ENCODE assay signal across 14 cellular contexts in the genomic region with DNA sequence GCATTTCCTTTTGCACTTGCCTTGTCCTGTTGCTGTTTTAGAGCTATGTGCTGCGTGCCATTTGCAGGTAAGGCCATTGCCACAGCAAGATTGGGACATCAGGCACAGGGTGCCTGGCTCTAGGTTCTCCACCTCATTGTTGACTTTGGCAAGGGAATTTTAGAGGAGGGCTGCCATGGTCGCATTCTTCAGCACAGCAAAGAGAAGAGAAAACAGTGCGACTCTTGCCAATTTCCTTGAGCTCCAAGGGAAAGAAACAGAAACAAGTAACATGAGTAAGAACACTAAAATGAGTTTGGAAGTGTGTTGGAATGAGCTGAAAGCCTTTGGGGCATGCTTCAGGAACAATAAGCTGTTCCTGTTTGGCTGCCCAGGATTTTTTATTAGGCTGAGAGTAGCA.
DNase-seq lines count a peak whose midpoint lies in the region; ATAC-seq and TF ChIP-seq lines count a peak whose summit lies in the region.
"Had no signal": no experiment of that assay in that cellular context is flagged by ENCODE, and none has a peak within 500 bp of the region (broad histone marks: within the 10 kb centered on the region; RNA-seq: fewer than 3 reads in every experiment).

No MANE protein-coding gene starts in this region.

- POLR2A ChIA-PET in PC-9 (lab: Charles Lee; ENCODE audit: unreplicated experiment): interaction anchor here (0.6 to 0.7 kb wide), 4 partner anchors 15 to 137 kb away, joined by 3 to 5 read pairs (median 3); no protein-coding TSS in a partner anchor

- no peaks in the 10 kb centered on the region for H3K9me3 Mint-ChIP-seq in nephron
- H3K9me3 Mint-ChIP-seq: HFFc6 had no signal

- no peak overlapping the region for H3K4me3 Mint-ChIP-seq in nephron
- H3K4me3 Mint-ChIP-seq: HFFc6 had no signal

- no peak for ATAC-seq in HG03342 (IDR thresholded peaks at IDR 0.05; ENCODE audit: unreplicated experiment)
- ATAC-seq: body of pancreas had no signal

- H3K27ac Mint-ChIP-seq in nephron: peak overlapping the region in 2 of 3 experiments; percentile 36 to 46
- H3K27ac Mint-ChIP-seq: HFFc6 had no signal

- H3K4me2 ChIP-seq in PC-9 (peak overlapping the region; percentile 52), smooth muscle cell (no peak overlapping the region)

- no peaks in the 10 kb centered on the region for H3K9me3 ChIP-seq in PC-9 (ENCODE audit: insufficient read depth, low read depth)
- H3K9me3 ChIP-seq in colonic mucosa: no peaks in the 10 kb centered on the region
- H3K9me3 ChIP-seq in smooth muscle cell (replicated peaks; ENCODE audit: low read depth): no peaks in the 10 kb centered on the region
- H3K9me3 ChIP-seq: body of pancreas had no signal

- H3K27me3 ChIP-seq in PC-9 (ENCODE audit: insufficient read depth, low read depth) (no peaks in the 10 kb centered on the region), colonic mucosa (no peaks in the 10 kb centered on the region), smooth muscle cell (ENCODE audit: low read depth) (no peaks in the 10 kb centered on the region)
- H3K27me3 ChIP-seq: body of pancreas had no signal

- no peaks in the 10 kb centered on the region for H3K36me3 Mint-ChIP-seq in nephron (ENCODE audit: low read depth)

- H3K4me1 Mint-ChIP-seq in nephron: peaks cover 15% of the 10 kb centered on the region

- H3K4me3 ChIP-seq in PC-9 (no peak overlapping the region), epithelial cell of esophagus (ENCODE audit: low read length) (no peak overlapping the region), colonic mucosa (no peak overlapping the region), smooth muscle cell (no peak overlapping the region)
- H3K4me3 ChIP-seq: body of pancreas had no signal

- no peaks in the 10 kb centered on the region for H3K36me3 ChIP-seq in PC-9 (ENCODE audit: low read depth)
- H3K36me3 ChIP-seq in colonic mucosa: no peaks in the 10 kb centered on the region
- H3K36me3 ChIP-seq in smooth muscle cell (ENCODE audit: low read depth): no peaks in the 10 kb centered on the region

- peaks cover 30% of the 10 kb centered on the region for H3K4me1 ChIP-seq in PC-9 (replicated peaks; ENCODE audit: insufficient read depth)
- H3K4me1 ChIP-seq in colonic mucosa: no peaks in the 10 kb centered on the region
- no peaks in the 10 kb centered on the region for H3K4me1 ChIP-seq in smooth muscle cell (ENCODE audit: low read depth)
- H3K4me1 ChIP-seq: body of pancreas had no signal

- no peaks in the 10 kb centered on the region for H3K9me2 ChIP-seq in PC-9 (ENCODE audit: insufficient read depth)

- no peak overlapping the region for H2AFZ ChIP-seq in PC-9
- H2AFZ ChIP-seq in smooth muscle cell (ENCODE audit: low read depth): no peak overlapping the region

- WGBS in smooth muscle cell (ENCODE audit: low lambda C conversion rate): 89% methylated on average over 3 of the region's 3 CpGs

- TF ChIP-seq CTCF in PC-9 (conservative IDR thresholded peaks at IDR 0.05) (no peak), epithelial cell of esophagus (IDR thresholded peaks at IDR 0.05; ENCODE audit: insufficient read depth, low read depth, low read length, missing control alignments) (no peak), nephron (IDR thresholded peaks at IDR 0.05; ENCODE audit: unreplicated experiment in 3 of 3) (no peak), colonic mucosa (IDR thresholded peaks at IDR 0.05) (no peak), smooth muscle cell (IDR thresholded peaks at IDR 0.05; ENCODE audit: borderline replicate concordance, insufficient read depth, poor library complexity, severe bottlenecking) (no peak)

- no peaks in the 10 kb centered on the region for H4K20me1 ChIP-seq in PC-9 (ENCODE audit: insufficient read depth)
- no peaks in the 10 kb centered on the region for H4K20me1 ChIP-seq in smooth muscle cell (ENCODE audit: low read depth)

- CTCF ChIA-PET in PC-9 (lab: Charles Lee): interaction anchor here (1.2 to 1.8 kb wide), 3 partner anchors 63 to 469 kb away, joined by 3 to 11 read pairs (median 8); a partner anchor contains a TSS

- no peak overlapping the region for H3K9ac ChIP-seq in colonic mucosa (ENCODE audit: low read depth in 2 of 2, low read length in 2 of 2)
- H3K9ac ChIP-seq in smooth muscle cell (ENCODE audit: low read depth): no peak overlapping the region

- intact Hi-C loops in PC-9 (cut with micrococcal nuclease; ENCODE audit: unreplicated experiment): loop anchor here (1.0 to 10.0 kb wide), 11 partner anchors 64 to 468 kb away; a partner anchor contains a TSS
- intact Hi-C loops in colonic mucosa (cut with DNase I): loop anchor here (5.0 to 10.0 kb wide), 2 partner anchors 406 to 469 kb away; no protein-coding TSS in a partner anchor

- H3F3A ChIP-seq in PC-9 (ENCODE audit: insufficient read depth, low read depth) (peaks cover 22% of the 10 kb centered on the region), smooth muscle cell (ENCODE audit: low read depth) (peaks cover 4% of the 10 kb centered on the region)

- peak; percentile 34 for DNase-seq in AG20443 (ENCODE audit: low spot score)
- peak; percentile 87 to 99 for DNase-seq in PC-9
- peak; percentile 36 for DNase-seq in epithelial cell of esophagus (ENCODE audit: low read depth)
- no peak for DNase-seq in colonic mucosa
- DNase-seq in hypothalamus (lab: John Stamatoyannopoulos, UW): no peak
- DNase-seq in smooth muscle cell (lab: John Stamatoyannopoulos, UW; ENCODE audit: unreplicated experiment): no peak
- DNase-seq: ACHN, activated gamma-delta T cell treated with Interleukin-2 at 50 U/mL for 16 hours, HFFc6, NCI-H1092 treated with DMSO at 0.1 percent for 48 hours, Right ventricle myocardium superior had no signal

- H3K27ac ChIP-seq in PC-9 (peak overlapping the region; percentile 61), colonic mucosa (no peak overlapping the region), smooth muscle cell (ENCODE audit: low read depth) (no peak overlapping the region)
- H3K27ac ChIP-seq: body of pancreas had no signal

- BruUV-seq in PC-9 (replicated peaks; lab: Mats Ljungman, UMichigan): no TSS peak

- H3K79me2 ChIP-seq in PC-9 (ENCODE audit: low read depth) (no peaks in the 10 kb centered on the region), smooth muscle cell (ENCODE audit: low read depth) (no peaks in the 10 kb centered on the region)

- peaks cover 12% of the 10 kb centered on the region for H3K27me3 Mint-ChIP-seq in nephron (ENCODE audit: low read depth)

Comparison
In these comparisons a context has a peak if more than half of its experiments do, and no peak if none do; other contexts are left out.
1. DNase-seq: peak in AG20443 (single experiment), PC-9 (2 of 2) and epithelial cell of esophagus (single experiment); none in colonic mucosa (single experiment), hypothalamus (0 of 51) and smooth muscle cell (single experiment).